In the genomic region with DNA sequence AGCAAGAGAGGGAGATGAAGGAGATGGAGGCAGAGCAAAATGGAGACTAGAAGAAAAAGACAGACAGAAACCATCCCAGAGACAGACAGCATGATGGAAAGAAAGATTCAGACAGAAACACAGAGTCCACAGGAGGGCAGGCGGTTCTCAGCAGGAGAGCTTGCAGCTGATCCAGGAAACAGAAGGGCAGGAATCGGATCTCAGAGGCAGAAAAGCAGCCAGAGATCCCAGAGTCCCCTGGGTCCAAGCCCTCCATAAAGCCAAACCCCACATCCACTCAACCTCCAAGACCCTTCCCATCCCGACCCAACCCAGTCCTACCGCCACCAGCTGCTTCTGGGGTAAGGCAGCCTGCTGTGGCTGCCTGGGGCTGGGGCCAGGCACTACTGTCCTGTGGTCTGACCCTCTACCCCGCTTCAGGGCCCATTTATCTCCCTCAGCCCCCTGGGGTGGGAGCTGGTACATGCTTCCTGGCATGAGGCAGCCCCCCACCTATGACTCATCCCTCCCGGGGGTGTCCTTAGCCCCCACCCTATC, we compare ENCODE assay signal across 11 cellular contexts. TPM values are rescaled to one million over a fixed set of nuclear protein-coding genes. Genes with fewer than 3 reads are reported as not detected.
DNase-seq lines count a peak whose midpoint lies in the region; ATAC-seq, FAIRE-seq and TF ChIP-seq lines count a peak whose summit lies in the region.
"Had no signal": no experiment of that assay in that cellular context is flagged by ENCODE, and none has a peak within 500 bp of the region (broad histone marks: within the 10 kb centered on the region; RNA-seq: fewer than 3 reads in every experiment).

Gene UCN2, minus strand, starts transcription at position 400 of the 537 bp plus-strand sequence. CDS start 657 bp downstream, outside the sequence.

- H4K5ac ChIP-seq in H1 (ENCODE audit: insufficient read length, low read depth, low read length), result peak within 1 kb of the TSS; percentile 43

- ATAC-seq in GM18511 (IDR thresholded peaks at IDR 0.05; ENCODE audit: unreplicated experiment) (no peak), HG03135 (IDR thresholded peaks at IDR 0.05; ENCODE audit: unreplicated experiment) (no peak)
- ATAC-seq: left colon had no signal

- DNase-seq in NCI-H1092 treated with DMSO at 0.1 percent for 48 hours (lab: John Stamatoyannopoulos, UW) (peak; percentile 4), NCI-H1092 (lab: John Stamatoyannopoulos, UW) (no peak), RPMI7951 (ENCODE audit: low read depth) (peak; percentile 72), H1 (ENCODE audit: low read depth in 1 of 2, low spot score in 2 of 2) (no peak), retina (peak; percentile 47), AML-193 (lab: John Stamatoyannopoulos, UW) (no peak)
- DNase-seq: T-helper 9 cell had no signal

- H3K79me2 ChIP-seq in H1 (ENCODE audit: control insufficient read depth in 1 of 2, insufficient read depth in 2 of 2, low read length in 2 of 2), result no peaks in the 10 kb centered on the region

- H3K4me2 ChIP-seq in H1 (ENCODE audit: insufficient read depth in 1 of 2, low read depth in 2 of 2, low read length in 2 of 2), result peak within 1 kb of the TSS in 1 of 2 experiments; percentile 32; a peak in 1 of 4 replicates

- H3K18ac ChIP-seq in H1 (ENCODE audit: extremely low read depth, low read length), result no peak within 1 kb of the TSS; the same call in 1 of the 2 replicates

- H3K4me1 ChIP-seq in H1 (replicated peaks in 1 of 4; ENCODE audit: control insufficient read depth in 3 of 4, insufficient read depth in 4 of 4, low read length in 3 of 4), result peaks cover 4 to 28% (median 17%) of the 10 kb centered on the region in 4 experiments

- H3K27ac ChIP-seq in H1 (ENCODE audit: low read depth, low read length), result no peak within 1 kb of the TSS

- no peak within 1 kb of the TSS for H3K4me3 ChIP-seq in H1 (ENCODE audit: extremely low read depth in 1 of 4, insufficient read depth in 2 of 4, low read depth in 3 of 4, low read length in 4 of 4)

- TF ChIP-seq RAD21 in H1 (IDR thresholded peaks at IDR 0.05 in 1 of 2, conservative IDR thresholded peaks at IDR 0.05 in 1 of 2; ENCODE audit: low read depth in 2 of 2, low read length in 2 of 2), result no peak

- TF ChIP-seq POLR2A in H1 (IDR thresholded peaks at IDR 0.05; ENCODE audit: control extremely low read depth in 1 of 2, low read depth in 2 of 2, low read length in 2 of 2), result no peak

- H3K79me1 ChIP-seq in H1 (ENCODE audit: low read depth, low read length), result no peaks in the 10 kb centered on the region

- FAIRE-seq in H1 (lab: Jason Lieb, UNC), result no peak
- FAIRE-seq: A204.1 had no signal

- peak within 1 kb of the TSS; percentile 57 for H4K91ac ChIP-seq in H1 (replicated peaks; ENCODE audit: insufficient read length, low read length)

- no peaks in the 10 kb centered on the region for H4K20me1 ChIP-seq in H1 (replicated peaks in 1 of 2; ENCODE audit: control insufficient read depth in 1 of 2, insufficient read depth in 2 of 2, low read length in 2 of 2)

- 0 out of 2 replicates have a peak within 1 kb of the TSS, but pooled peaks have one; percentile 81 for H2BK15ac ChIP-seq in H1 (ENCODE audit: low read length)

- H3K56ac ChIP-seq in H1 (replicated peaks; ENCODE audit: insufficient read length, low read depth, low read length), result no peak within 1 kb of the TSS

- POLR2A ChIA-PET in H1 (lab: Charles Lee; ENCODE audit: partially characterized antibody), result interaction anchor here (0.8 to 1.6 kb wide), 4 partner anchors 12 to 153 kb away, joined by 3 to 4 read pairs (median 4); partner anchors contain the start of gene IP6K2

- H3K9me3 ChIP-seq in H1 (ENCODE audit: insufficient read depth in 2 of 2, low read depth in 1 of 2, low read length in 1 of 2), result no peaks in the 10 kb centered on the region

- H3K23me2 ChIP-seq in H1 (ENCODE audit: low read depth, low read length), result no peaks in the 10 kb centered on the region

- no peak within 1 kb of the TSS for H2BK120ac ChIP-seq in H1 (replicated peaks; ENCODE audit: low read depth, low read length)

- H2BK5ac ChIP-seq in H1 (ENCODE audit: low read depth, low read length), result peak within 1 kb of the TSS; percentile 88; the same call in 1 of the 2 replicates

- no peak within 1 kb of the TSS for H2AFZ ChIP-seq in H1 (ENCODE audit: low read length)

- no peak within 1 kb of the TSS for H3K14ac ChIP-seq in H1 (ENCODE audit: insufficient read length)

- no peaks in the 10 kb centered on the region for H3K36me3 ChIP-seq in H1 (ENCODE audit: control insufficient read depth in 2 of 4, insufficient read depth in 4 of 4, low read length in 3 of 4)

- no peak for TF ChIP-seq EP300 in H1 (IDR thresholded peaks at IDR 0.05; ENCODE audit: borderline replicate concordance in 1 of 2, low read depth in 2 of 2, low read length in 2 of 2)

- H3K9ac ChIP-seq in H1 (replicated peaks in 1 of 4; ENCODE audit: extremely low read depth in 1 of 4, low read depth in 3 of 4, low read length in 3 of 4), result no peak within 1 kb of the TSS

- CTCF ChIA-PET in H1 (lab: Charles Lee; ENCODE audit: partially characterized antibody), result interaction anchor here (0.7 to 6.1 kb wide), 4 partner anchors 14 to 163 kb away, joined by 3 to 32 read pairs (median 4); partner anchors contain the start of gene SLC26A6

- no peak within 1 kb of the TSS for H3K23ac ChIP-seq in H1 (ENCODE audit: insufficient read length)

- H3K4ac ChIP-seq in H1 (replicated peaks; ENCODE audit: insufficient read length, low read depth, low read length), result peak within 1 kb of the TSS; percentile 66

- no peaks in the 10 kb centered on the region for H3K27me3 ChIP-seq in H1 (replicated peaks in 1 of 4; ENCODE audit: control insufficient read depth in 3 of 4, extremely low read depth in 1 of 4, insufficient read depth in 3 of 4, low read length in 3 of 4)

- 81% methylated on average over 6 of the region's 6 CpGs; no CpG with 5 or more reads in 1 of the 2 experiments for WGBS in H1 (ENCODE audit: extremely low coverage in 1 of 2, insufficient coverage in 1 of 2, insufficient read length in 1 of 2, insufficient replicate concordance in 2 of 2, low coverage in 1 of 2, low lambda C conversion rate in 2 of 2, missing lambda C conversion rate in 1 of 2), 2 experiments

- peak within 1 kb of the TSS; percentile 72; the same call in 1 of the 2 replicates for H2BK20ac ChIP-seq in H1 (ENCODE audit: low read length)

- H2AK5ac ChIP-seq in H1 (ENCODE audit: low read depth, low read length), result peak within 1 kb of the TSS; percentile 40; the same call in 1 of the 2 replicates

- peak within 1 kb of the TSS; percentile 26; the same call in 1 of the 2 replicates for H4K8ac ChIP-seq in H1 (ENCODE audit: extremely low read depth, insufficient read depth, low read length)

- no peak for TF ChIP-seq CTCF in H1 (IDR thresholded peaks at IDR 0.05; ENCODE audit: control extremely low read depth in 1 of 3, insufficient read depth in 1 of 3, low read depth in 1 of 3, low read length in 3 of 3)

- 0 out of 2 replicates have a peak within 1 kb of the TSS, but pooled peaks have one; percentile 60 for H2BK12ac ChIP-seq in H1 (ENCODE audit: low read depth, low read length)

TF ChIP-seq in H1, 55 proteins besides CTCF, POLR2A, EP300 and RAD21:
- TF ChIP-seq RXRA (IDR thresholded peaks at IDR 0.05; ENCODE audit: insufficient read depth, low read depth, low read length) (no peak), TAF1 (IDR thresholded peaks at IDR 0.05; ENCODE audit: low read depth, low read length) (no peak), CEBPB (IDR thresholded peaks at IDR 0.05; ENCODE audit: low read depth, low read length) (no peak), SP1 (IDR thresholded peaks at IDR 0.05; ENCODE audit: low read depth, low read length) (no peak), TBP (IDR thresholded peaks at IDR 0.05; ENCODE audit: low read depth, low read length) (no peak), CREB1 (IDR thresholded peaks at IDR 0.05) (no peak), ASH2L (IDR thresholded peaks at IDR 0.05; ENCODE audit: low read length) (no peak), EGR1 (IDR thresholded peaks at IDR 0.05; ENCODE audit: borderline replicate concordance, low read depth, low read length) (no peak), SRF (IDR thresholded peaks at IDR 0.05; ENCODE audit: low read depth, low read length) (no peak), TCF12 (IDR thresholded peaks at IDR 0.05; ENCODE audit: low read depth, low read length) (no peak), CBX8 (IDR thresholded peaks at IDR 0.05; ENCODE audit: borderline replicate concordance, low read depth, low read length) (no peak), POU5F1 (IDR thresholded peaks at IDR 0.05; ENCODE audit: low read depth, low read length) (no peak), RNF2 (IDR thresholded peaks at IDR 0.05; ENCODE audit: borderline replicate concordance, low read depth, low read length, missing control alignments, poor library complexity, severe bottlenecking) (no peak), CHD2 (IDR thresholded peaks at IDR 0.05; ENCODE audit: low read length) (no peak), JUN (IDR thresholded peaks at IDR 0.05; ENCODE audit: low read depth, low read length) (no peak), BACH1 (IDR thresholded peaks at IDR 0.05; ENCODE audit: low read length) (no peak)

RNA-seq across cellular contexts. Expression of gene UCN2, which starts in this region (rescaled TPM):
- total RNA-seq in RPMI7951 (2014; rRNA removed; shearing (Covaris generic)), result 4.3 and 7.2 TPM in 2 replicates
- total RNA-seq in H1 (2021; fragmentation: NEBNext Ultra II Directional; extraction: Animal tissue kit (Norgen Biotek cat#: 25700)), result not detected in 2 replicates
- 0.14 and 0.22 TPM in 2 replicates for polyA plus RNA-seq in H1 (2011; rRNA removed)
- polyA plus RNA-seq in H1 (2011; cell fraction: cytosol; rRNA removed), result 0.16 TPM
- polyA plus RNA-seq in H1 (2011; cell fraction: nucleus; rRNA removed), result 1.9 TPM
- 0.23 to 0.41 TPM (median 0.36 TPM) in 4 replicates for polyA plus RNA-seq in H1 (2012, experiment 1 of 2)
- 0.18 TPM for polyA plus RNA-seq in H1 (2012, experiment 2 of 2)
- 0.10 TPM for polyA plus RNA-seq in H1 (2013, experiment 1 of 2)
- 0.11 TPM for polyA plus RNA-seq in H1 (2013, experiment 2 of 2)
- 0.15 and 0.47 TPM in 2 replicates for polyA minus RNA-seq in H1 (2011; rRNA and poly(A)+ RNA removed)
- polyA minus RNA-seq in H1 (2011; cell fraction: cytosol; rRNA and poly(A)+ RNA removed), result not detected
- polyA minus RNA-seq in H1 (2011; cell fraction: nucleus; rRNA and poly(A)+ RNA removed), result 0.90 TPM
- total RNA-seq: left colon had no signal

Comparison
In these comparisons a context has a peak if more than half of its experiments do, and no peak if none do; other contexts are left out.
1. DNase-seq: peak in NCI-H1092 treated with DMSO at 0.1 percent for 48 hours (single experiment), RPMI7951 (single experiment) and retina (single experiment); none in NCI-H1092 (single experiment), H1 (0 of 2) and AML-193 (0 of 2).